ENCODE assay signal across 32 cellular contexts in the genomic region with DNA sequence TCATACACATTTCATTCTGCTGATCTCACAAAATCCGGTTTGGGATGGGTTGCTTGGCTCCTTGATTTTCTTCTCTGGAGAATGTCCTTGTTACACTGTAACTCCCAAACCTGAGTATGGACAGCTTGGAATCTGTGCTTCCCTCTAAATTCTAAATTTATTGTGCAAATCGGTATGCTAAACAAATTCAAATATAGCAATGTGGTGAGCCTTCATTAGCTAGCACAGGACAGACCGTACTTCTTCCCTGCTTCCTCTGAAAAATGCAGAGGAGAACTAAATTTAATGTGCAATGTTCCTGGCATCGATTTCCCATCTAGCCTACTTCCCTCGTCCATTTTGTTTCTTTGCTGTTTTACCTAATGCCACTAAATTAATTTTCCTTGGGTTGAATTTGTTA.
"Had no signal": no experiment of that assay in that cellular context is flagged by ENCODE, and none has a peak within 500 bp of the region (broad histone marks: within the 10 kb centered on the region; RNA-seq: fewer than 3 reads in every experiment).

No MANE protein-coding gene starts in this region.

- H3K27ac ChIP-seq: adrenal gland, Peyer's patch, SJSA1 had no signal

- H3K27ac Mint-ChIP-seq: activated CD4-positive, alpha-beta T cell treated with anti-CD3 and anti-CD28 coated beads for 36 hours; activated CD4-positive, alpha-beta T cell treated with anti-CD3 and anti-CD28 coated beads, Interleukin-2, amount 10 ng/mL, durations not matched to agents 7 days and 5 days; activated CD8-positive, alpha-beta T cell treated with anti-CD3 and anti-CD28 coated beads, Interleukin-2, amount 10 ng/mL, durations not matched to agents 7 days and 5 days; activated naive CD4-positive, alpha-beta T cell treated with anti-CD3 and anti-CD28 coated beads, Interleukin-2, amount 50 U/mL, for 72 hours; activated T-cell treated with anti-CD3 and anti-CD28 coated beads, Interleukin-2, amount 50 U/mL, for 24 hours; activated T-helper 2 cell treated with anti-CD3 and anti-CD28 coated beads, Interferon-gamma antibody, Interleukin-2, Interleukin-4, amounts not matched to agents 10 μg/mL and 5 μg/mL and 100 μg/mL, durations not matched to agents 14 hours and 24 hours and 36 hours; brain; T-helper 1 cell treated with Interleukin-12 subunit alpha and Interleukin-12 subunit beta and Interleukin-4 antibody, amounts not matched to agents 30 μg/mL and 1 μg/mL, for 36 hours; T-helper 2 cell treated with Interferon-gamma antibody and Interleukin-4, amounts not matched to agents 5 μg/mL and 100 μg/mL, for 36 hours had no signal

- H3K4me3 ChIP-seq: adrenal gland, Peyer's patch, SJSA1 had no signal

- H3K27me3 Mint-ChIP-seq: activated CD4-positive, alpha-beta T cell treated with anti-CD3 and anti-CD28 coated beads for 36 hours; activated CD4-positive, alpha-beta T cell treated with anti-CD3 and anti-CD28 coated beads, Interleukin-2, amount 10 ng/mL, durations not matched to agents 7 days and 5 days; activated T-cell treated with anti-CD3 and anti-CD28 coated beads, Interleukin-2, amount 50 U/mL, for 24 hours had no signal

- H3K4me1 Mint-ChIP-seq: activated CD4-positive, alpha-beta T cell treated with anti-CD3 and anti-CD28 coated beads for 36 hours; activated CD4-positive, alpha-beta T cell treated with anti-CD3 and anti-CD28 coated beads, Interleukin-2, amount 10 ng/mL, durations not matched to agents 7 days and 5 days; brain had no signal

- H3K4me1 ChIP-seq: adrenal gland, Peyer's patch, SJSA1 had no signal

- ATAC-seq: activated CD4-positive, alpha-beta T cell treated with anti-CD3 and anti-CD28 coated beads for 36 hours; activated CD4-positive, CD25-positive, alpha-beta regulatory T cell treated with anti-CD3 and anti-CD28 coated beads, Interleukin-2, amount 50 U/mL, for 24 hours; activated CD8-positive, alpha-beta T cell treated with anti-CD3 and anti-CD28 coated beads, Interleukin-2, amount 10 ng/mL, durations not matched to agents 7 days and 5 days; activated naive CD4-positive, alpha-beta T cell treated with anti-CD3 and anti-CD28 coated beads, Interleukin-2, amount 50 U/mL, for 72 hours had no signal

- H3K9me3 Mint-ChIP-seq: activated CD4-positive, alpha-beta T cell treated with anti-CD3 and anti-CD28 coated beads, Interleukin-2, amount 10 ng/mL, durations not matched to agents 7 days and 5 days; brain had no signal

- DNase-seq: activated CD4-positive, alpha-beta T cell treated with anti-CD3 and anti-CD28 coated beads for 36 hours; activated CD4-positive, alpha-beta T cell treated with anti-CD3 and anti-CD28 coated beads, Interleukin-2, amount 10 ng/mL, durations not matched to agents 7 days and 5 days; activated CD4-positive, alpha-beta T cell treated with anti-CD3 and anti-CD28 coated beads, Interleukin-2, amount 50 U/mL, for 48 hours; activated CD8-positive, alpha-beta T cell treated with anti-CD3 and anti-CD28 coated beads, Interleukin-2, amount 10 ng/mL, durations not matched to agents 7 days and 5 days; activated gamma-delta T cell; activated naive CD4-positive, alpha-beta T cell treated with Interleukin-2 at 50 U/mL for 16 hours; activated T-cell treated with anti-CD3 and anti-CD28 coated beads, Interleukin-2, amount 50 U/mL, for 24 hours; adrenal gland; caudate nucleus; Karpas-422; KBM-7; NCI-H1092; NCI-H1436 treated with DMSO at 0.1 percent for 48 hours; NCI-H1694 treated with DMSO at 0.1 percent for 48 hours; NCI-H2029 treated with DMSO at 0.1 percent for 48 hours; NCI-H2107; NCI-H2171; NCI-H2227 treated with DMSO at 0.1 percent for 48 hours; NCI-H446; NCI-H524; NCI-H69; Peyer's patch; RPMI8226; SHP77 treated with DMSO at 0.1 percent for 48 hours; SK-N-SH had no signal

- H3K4me2 ChIP-seq: SK-N-SH had no signal

- H3K27me3 ChIP-seq: adrenal gland, Peyer's patch, SJSA1 had no signal

- H3K36me3 ChIP-seq: adrenal gland, Peyer's patch, SJSA1 had no signal

- H3K9me2 ChIP-seq: SK-N-SH had no signal

- H3K4me3 Mint-ChIP-seq: activated CD4-positive, alpha-beta T cell treated with anti-CD3 and anti-CD28 coated beads for 36 hours; activated CD4-positive, alpha-beta T cell treated with anti-CD3 and anti-CD28 coated beads, Interleukin-2, amount 10 ng/mL, durations not matched to agents 7 days and 5 days; activated CD8-positive, alpha-beta T cell treated with anti-CD3 and anti-CD28 coated beads, Interleukin-2, amount 10 ng/mL, durations not matched to agents 7 days and 5 days; activated T-cell treated with anti-CD3 and anti-CD28 coated beads, Interleukin-2, amount 50 U/mL, for 24 hours; brain; T-helper 1 cell treated with Interleukin-12 subunit alpha and Interleukin-12 subunit beta and Interleukin-4 antibody, amounts not matched to agents 30 μg/mL and 1 μg/mL, for 36 hours; T-helper 2 cell treated with Interferon-gamma antibody and Interleukin-4, amounts not matched to agents 5 μg/mL and 100 μg/mL, for 36 hours had no signal

- H3K36me3 Mint-ChIP-seq: activated naive CD4-positive, alpha-beta T cell treated with anti-CD3 and anti-CD28 coated beads, Interleukin-2, amount 50 U/mL, for 72 hours; brain had no signal
